1 cellular context compared by ENCODE assay signal in genomic region chr1:242447682-242448081, GRCh38.
TF ChIP-seq lines count a peak whose summit lies in the region.

No MANE protein-coding gene starts in this region.

TF ChIP-seq in H1, 55 proteins besides CTCF, POLR2A, EP300 and RAD21 (continued from another document):
- TF ChIP-seq CBX5 (IDR thresholded peaks at IDR 0.05; ENCODE audit: low read depth, low read length) (no peak), SP1 (IDR thresholded peaks at IDR 0.05; ENCODE audit: low read depth, low read length) (0 out of 2 replicates have a peak, but pooled peaks have one; percentile 30), TEAD4 (IDR thresholded peaks at IDR 0.05; ENCODE audit: low read depth, low read length) (peak; percentile 57; the same call in 1 of the 2 replicates), KDM1A (IDR thresholded peaks at IDR 0.05; ENCODE audit: borderline replicate concordance, low read length) (no peak), GABPA (IDR thresholded peaks at IDR 0.05; ENCODE audit: borderline replicate concordance, insufficient read depth, low read length) (no peak), KDM4A (IDR thresholded peaks at IDR 0.05; ENCODE audit: low read depth, low read length, severe bottlenecking) (no peak), CHD2 (IDR thresholded peaks at IDR 0.05; ENCODE audit: low read length) (no peak), NANOG (IDR thresholded peaks at IDR 0.05; ENCODE audit: insufficient read depth, low read depth, low read length, poor library complexity, severe bottlenecking) (peak; percentile 14), BACH1 (IDR thresholded peaks at IDR 0.05; ENCODE audit: low read length) (no peak), POU5F1 (IDR thresholded peaks at IDR 0.05; ENCODE audit: low read depth, low read length) (no peak)
